ENCODE assay signal across 38 cellular contexts in genomic region chr6:75081047-75081446, GRCh38.
"Had no signal": no experiment of that assay in that cellular context is flagged by ENCODE, and none has a peak within 500 bp of the region (broad histone marks: within the 10 kb centered on the region; RNA-seq: fewer than 3 reads in every experiment).

No MANE protein-coding gene starts in this region.

- H3K4me3 Mint-ChIP-seq: activated B cell treated with CpG ODN at 0.5 μM for 24 hours; activated CD4-positive, alpha-beta memory T cell treated with anti-CD3 and anti-CD28 coated beads for 36 hours; activated CD4-positive, alpha-beta T cell treated with anti-CD3 and anti-CD28 coated beads, Interleukin-2, amount 10 ng/mL, durations not matched to agents 24 days and 14 days; activated CD8-positive, alpha-beta T cell treated with anti-CD3 and anti-CD28 coated beads for 36 hours; activated naive CD4-positive, alpha-beta T cell treated with anti-CD3 and anti-CD28 coated beads, Interleukin-2, amount 10 ng/mL, durations not matched to agents 7 days and 5 days; activated naive CD4-positive, alpha-beta T cell treated with anti-CD3 and anti-CD28 coated beads, Interleukin-2, amount 50 U/mL, for 24 hours; activated naive CD8-positive, alpha-beta T cell; activated naive CD8-positive, alpha-beta T cell treated with anti-CD3 and anti-CD28 coated beads, Interleukin-2, amount 10 ng/mL, durations not matched to agents 7 days and 5 days; activated naive CD8-positive, alpha-beta T cell treated with anti-CD3 and anti-CD28 coated beads, Interleukin-2, amount 50 U/mL, for 24 hours; central memory CD8-positive, alpha-beta T cell; T-helper 1 cell treated with Interleukin-12 subunit alpha and Interleukin-12 subunit beta and Interleukin-4 antibody, amounts not matched to agents 30 μg/mL and 1 μg/mL, for 36 hours; T-helper 2 cell treated with Interferon-gamma antibody and Interleukin-4, amounts not matched to agents 5 μg/mL and 100 μg/mL, for 36 hours had no signal

- H3K9me3 ChIP-seq: body of pancreas, breast epithelium had no signal

- DNase-seq: activated B cell treated with CpG ODN at 0.5 μM for 24 hours; activated CD4-positive, alpha-beta memory T cell treated with anti-CD3 and anti-CD28 coated beads for 36 hours; activated CD4-positive, alpha-beta T cell treated with anti-CD3 and anti-CD28 coated beads for 4 hours; activated CD4-positive, alpha-beta T cell treated with anti-CD3 and anti-CD28 coated beads, Interleukin-2, amount 10 ng/mL, durations not matched to agents 24 days and 14 days; activated CD4-positive, alpha-beta T cell treated with anti-CD3 and anti-CD28 coated beads, Interleukin-2, amount 50 U/mL, for 1 hour; activated CD4-positive, alpha-beta T cell treated with anti-CD3 and anti-CD28 coated beads, Interleukin-2, amount 50 U/mL, for 4 hours; activated CD4-positive, CD25-positive, alpha-beta regulatory T cell treated with anti-CD3 and anti-CD28 coated beads, Interleukin-2, amount 50 U/mL, for 72 hours; activated CD8-positive, alpha-beta memory T cell treated with anti-CD3 and anti-CD28 coated beads, Interleukin-2, amount 50 U/mL, for 4 hours; activated CD8-positive, alpha-beta T cell treated with anti-CD3 and anti-CD28 coated beads for 36 hours; activated effector memory CD4-positive, alpha-beta T cell treated with Interleukin-2 at 50 U/mL for 16 hours; activated gamma-delta T cell; activated naive CD4-positive, alpha-beta T cell treated with anti-CD3 and anti-CD28 coated beads, Interleukin-2, amount 10 ng/mL, durations not matched to agents 7 days and 5 days; activated naive CD4-positive, alpha-beta T cell treated with Interleukin-2 at 50 U/mL for 16 hours; activated naive CD8-positive, alpha-beta T cell treated with anti-CD3 and anti-CD28 coated beads, Interleukin-2, amount 10 ng/mL, durations not matched to agents 7 days and 5 days; activated naive CD8-positive, alpha-beta T cell treated with anti-CD3 and anti-CD28 coated beads, Interleukin-2, amount 50 U/mL, for 24 hours; activated T-cell treated with anti-CD3 and anti-CD28 coated beads for 4 hours; activated T-cell treated with anti-CD3 and anti-CD28 coated beads, Interleukin-2, amount 50 U/mL, for 1 hour; activated T-cell treated with anti-CD3 and anti-CD28 coated beads, Interleukin-2, amount 50 U/mL, for 48 hours; amniotic stem cell; aorta; body of pancreas; brain microvascular endothelial cell; caudate nucleus; cerebellar nuclear complex; T-helper 1 cell; T-helper 2 cell; T-helper 9 cell had no signal

- H3K9me3 Mint-ChIP-seq: activated CD4-positive, alpha-beta memory T cell treated with anti-CD3 and anti-CD28 coated beads for 36 hours; activated CD8-positive, alpha-beta T cell treated with anti-CD3 and anti-CD28 coated beads for 36 hours; activated naive CD4-positive, alpha-beta T cell treated with anti-CD3 and anti-CD28 coated beads, Interleukin-2, amount 10 ng/mL, durations not matched to agents 7 days and 5 days; activated naive CD4-positive, alpha-beta T cell treated with anti-CD3 and anti-CD28 coated beads, Interleukin-2, amount 50 U/mL, for 24 hours; activated naive CD8-positive, alpha-beta T cell treated with anti-CD3 and anti-CD28 coated beads, Interleukin-2, amount 10 ng/mL, durations not matched to agents 7 days and 5 days; activated T-helper 2 cell treated with anti-CD3 and anti-CD28 coated beads, Interferon-gamma antibody, Interleukin-2, Interleukin-4, amounts not matched to agents 10 μg/mL and 5 μg/mL and 100 μg/mL, durations not matched to agents 14 hours and 24 hours and 36 hours; T-helper 1 cell treated with Interleukin-12 subunit alpha and Interleukin-12 subunit beta and Interleukin-4 antibody, amounts not matched to agents 30 μg/mL and 1 μg/mL, for 36 hours; T-helper 2 cell treated with Interferon-gamma antibody and Interleukin-4, amounts not matched to agents 5 μg/mL and 100 μg/mL, for 36 hours had no signal

- ATAC-seq: activated CD8-positive, alpha-beta T cell treated with anti-CD3 and anti-CD28 coated beads for 36 hours; activated naive CD8-positive, alpha-beta T cell treated with anti-CD3 and anti-CD28 coated beads, Interleukin-2, amount 50 U/mL, for 24 hours; body of pancreas had no signal

- H3K27ac Mint-ChIP-seq: activated B cell treated with CpG ODN at 0.5 μM for 24 hours; activated CD4-positive, alpha-beta memory T cell treated with anti-CD3 and anti-CD28 coated beads for 36 hours; activated CD4-positive, alpha-beta T cell treated with anti-CD3 and anti-CD28 coated beads, Interleukin-2, amount 10 ng/mL, durations not matched to agents 24 days and 14 days; activated CD8-positive, alpha-beta T cell treated with anti-CD3 and anti-CD28 coated beads for 36 hours; activated naive CD4-positive, alpha-beta T cell treated with anti-CD3 and anti-CD28 coated beads, Interleukin-2, amount 10 ng/mL, durations not matched to agents 7 days and 5 days; activated naive CD4-positive, alpha-beta T cell treated with anti-CD3 and anti-CD28 coated beads, Interleukin-2, amount 50 U/mL, for 24 hours; activated naive CD8-positive, alpha-beta T cell; activated naive CD8-positive, alpha-beta T cell treated with anti-CD3 and anti-CD28 coated beads, Interleukin-2, amount 10 ng/mL, durations not matched to agents 7 days and 5 days; activated naive CD8-positive, alpha-beta T cell treated with anti-CD3 and anti-CD28 coated beads, Interleukin-2, amount 50 U/mL, for 24 hours; activated T-helper 2 cell treated with anti-CD3 and anti-CD28 coated beads, Interferon-gamma antibody, Interleukin-2, Interleukin-4, amounts not matched to agents 10 μg/mL and 5 μg/mL and 100 μg/mL, durations not matched to agents 14 hours and 24 hours and 36 hours; T-helper 1 cell treated with Interleukin-12 subunit alpha and Interleukin-12 subunit beta and Interleukin-4 antibody, amounts not matched to agents 30 μg/mL and 1 μg/mL, for 36 hours; T-helper 2 cell treated with Interferon-gamma antibody and Interleukin-4, amounts not matched to agents 5 μg/mL and 100 μg/mL, for 36 hours had no signal

- H3K36me3 ChIP-seq: breast epithelium, cardiac muscle cell had no signal

- FAIRE-seq: astrocyte, TTC549 had no signal

- H3K36me3 Mint-ChIP-seq: activated CD4-positive, alpha-beta memory T cell treated with anti-CD3 and anti-CD28 coated beads for 36 hours; activated naive CD4-positive, alpha-beta T cell treated with anti-CD3 and anti-CD28 coated beads, Interleukin-2, amount 10 ng/mL, durations not matched to agents 7 days and 5 days; activated naive CD4-positive, alpha-beta T cell treated with anti-CD3 and anti-CD28 coated beads, Interleukin-2, amount 50 U/mL, for 24 hours; activated naive CD8-positive, alpha-beta T cell treated with anti-CD3 and anti-CD28 coated beads, Interleukin-2, amount 10 ng/mL, durations not matched to agents 7 days and 5 days had no signal

- H3K4me3 ChIP-seq: body of pancreas, breast epithelium, cardiac muscle cell had no signal

- H3K27me3 ChIP-seq: body of pancreas, brain microvascular endothelial cell, breast epithelium, cardiac muscle cell had no signal

- H3K4me1 Mint-ChIP-seq: activated B cell treated with CpG ODN at 0.5 μM for 24 hours; activated naive CD4-positive, alpha-beta T cell treated with anti-CD3 and anti-CD28 coated beads, Interleukin-2, amount 10 ng/mL, durations not matched to agents 7 days and 5 days; activated naive CD4-positive, alpha-beta T cell treated with anti-CD3 and anti-CD28 coated beads, Interleukin-2, amount 50 U/mL, for 24 hours; activated naive CD8-positive, alpha-beta T cell treated with anti-CD3 and anti-CD28 coated beads, Interleukin-2, amount 50 U/mL, for 24 hours; central memory CD8-positive, alpha-beta T cell had no signal

- H3K27ac ChIP-seq: body of pancreas, brain microvascular endothelial cell, breast epithelium, cardiac muscle cell, VCaP had no signal

- H3K4me1 ChIP-seq: body of pancreas, breast epithelium had no signal
